8 cellular contexts compared by ENCODE assay signal in the genomic region with DNA sequence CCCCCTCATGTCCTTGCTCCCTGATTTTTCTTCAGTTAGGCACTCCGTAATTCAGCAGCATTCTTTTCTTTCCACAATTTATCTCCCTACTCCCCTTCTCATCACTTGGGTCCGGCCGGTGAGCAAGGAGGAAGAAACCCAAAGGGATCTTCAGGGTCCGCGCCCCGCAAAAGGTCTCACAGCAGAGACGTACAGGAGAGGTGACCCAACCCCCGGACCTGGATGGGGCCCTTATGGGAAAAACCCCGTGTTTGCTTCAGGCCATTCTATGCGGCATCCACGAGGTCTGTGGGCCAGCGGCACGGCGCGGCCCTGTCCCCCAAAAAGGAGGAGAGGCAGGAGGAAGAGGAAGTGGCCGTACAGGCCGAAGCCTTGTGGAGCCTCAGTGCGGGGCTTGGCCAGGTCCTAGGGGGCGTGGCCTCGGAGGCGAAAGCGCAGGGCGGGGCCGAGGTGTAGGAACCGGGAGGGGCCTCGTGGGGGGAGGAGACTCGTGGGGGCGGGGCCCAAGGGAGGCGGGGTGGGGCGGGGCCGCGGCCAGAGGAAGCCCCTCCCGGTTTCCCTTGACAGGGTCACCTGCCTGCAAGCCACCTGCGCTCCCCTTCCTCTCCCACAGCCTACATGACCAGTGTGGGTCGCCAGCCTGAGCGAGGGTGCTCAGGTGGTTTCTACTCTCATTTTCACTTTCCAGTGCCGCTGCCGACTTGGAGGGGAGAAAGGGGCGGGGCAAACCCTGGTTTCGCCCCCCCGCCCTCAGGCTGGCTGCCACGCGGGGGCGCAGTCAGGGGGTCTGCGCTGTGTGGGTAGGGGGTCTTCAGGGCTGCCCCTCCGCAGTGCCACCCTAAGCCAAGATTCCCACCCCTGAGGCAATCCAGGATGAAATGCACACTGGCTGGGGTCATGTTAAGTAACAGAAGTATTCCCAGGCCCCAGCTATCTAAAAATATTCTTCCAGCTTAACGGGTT.
DNase-seq lines count a peak whose midpoint lies in the region; ATAC-seq, FAIRE-seq and TF ChIP-seq lines count a peak whose summit lies in the region.

No MANE protein-coding gene starts in this region.

- no peak for TF ChIP-seq RAD21 in neural cell (conservative IDR thresholded peaks at IDR 0.05)

- no peaks in the 10 kb centered on the region for H3K9me3 ChIP-seq in neural cell (ENCODE audit: low read length)

- no peaks in the 10 kb centered on the region for H3K9me3 Mint-ChIP-seq in Calu3 (ENCODE audit: low read depth, unreplicated experiment)
- H3K9me3 Mint-ChIP-seq in stimulated activated naive CD8-positive, alpha-beta T cell treated with anti-CD3 and anti-CD28 coated beads, Interleukin-15, amount 100 ng/mL, for 72 hours: no peaks in the 10 kb centered on the region

- peaks cover 7% of the 10 kb centered on the region for H3K4me1 Mint-ChIP-seq in Calu3 (ENCODE audit: low read depth, unreplicated experiment)
- H3K4me1 Mint-ChIP-seq in stimulated activated naive CD8-positive, alpha-beta T cell treated with anti-CD3 and anti-CD28 coated beads, Interleukin-15, amount 100 ng/mL, for 72 hours: peaks cover 23% of the 10 kb centered on the region

- peak overlapping the region; percentile 50 for H3K27ac Mint-ChIP-seq in Calu3 (ENCODE audit: unreplicated experiment)
- H3K27ac Mint-ChIP-seq in stimulated activated naive CD8-positive, alpha-beta T cell treated with anti-CD3 and anti-CD28 coated beads, Interleukin-15, amount 100 ng/mL, for 72 hours: peak overlapping the region; percentile 60 to 94

- no peak overlapping the region for H3K27ac ChIP-seq in neural cell (ENCODE audit: low read length)

- intact Hi-C loops in Calu3 (cut with micrococcal nuclease; ENCODE audit: unreplicated experiment): no loop called here

- peak; percentile 97 for DNase-seq in Calu3
- peak; percentile 91 for DNase-seq in GM20000 (ENCODE audit: low spot score)
- peak; percentile 91 for DNase-seq in HT-29 (ENCODE audit: low spot score)
- DNase-seq in RCC 7860 (ENCODE audit: low spot score): peak; percentile 43
- peak; percentile 72 for DNase-seq in activated effector memory CD4-positive, alpha-beta T cell treated with Interleukin-2 at 50 U/mL for 16 hours
- peak; percentile 80 for DNase-seq in fibroblast of the conjunctiva (ENCODE audit: low read depth)
- DNase-seq in stimulated activated naive CD8-positive, alpha-beta T cell treated with anti-CD3 and anti-CD28 coated beads, Interleukin-15, amount 100 ng/mL, for 72 hours: peak; percentile 83 to 86

- H3K4me2 ChIP-seq in neural cell (ENCODE audit: low read length): no peak overlapping the region

- no peaks in the 10 kb centered on the region for H3K36me3 ChIP-seq in neural cell (ENCODE audit: insufficient read depth, low read length)

- CTCF ChIA-PET in Calu3 (lab: Charles Lee): interaction anchor here (0.6 kb wide), 1 partner anchor 10 kb away, joined by 4 read pairs; no protein-coding TSS in a partner anchor

- H3K27me3 Mint-ChIP-seq in Calu3 (ENCODE audit: unreplicated experiment): no peaks in the 10 kb centered on the region
- H3K27me3 Mint-ChIP-seq in stimulated activated naive CD8-positive, alpha-beta T cell treated with anti-CD3 and anti-CD28 coated beads, Interleukin-15, amount 100 ng/mL, for 72 hours: no peaks in the 10 kb centered on the region

- BruUV-seq in Calu3 (replicated peaks; lab: Mats Ljungman, UMichigan): TSS peak; percentile 98

- FAIRE-seq in RCC 7860 (lab: Jason Lieb, UNC): no peak

- H4K20me1 ChIP-seq in neural cell (ENCODE audit: insufficient read depth): no peaks in the 10 kb centered on the region

- H3F3A ChIP-seq in neural cell (ENCODE audit: insufficient read depth, low read length, poor library complexity, severe bottlenecking): no peaks in the 10 kb centered on the region

- H3K36me3 Mint-ChIP-seq in Calu3 (ENCODE audit: insufficient read depth, unreplicated experiment): peaks cover 11% of the 10 kb centered on the region

- H3K27me3 ChIP-seq in neural cell (ENCODE audit: insufficient read depth, low read depth, low read length): no peaks in the 10 kb centered on the region

- H3K9me2 ChIP-seq in neural cell (ENCODE audit: insufficient read depth, low read length): no peaks in the 10 kb centered on the region

- peak; percentile 93 for ATAC-seq in stimulated activated naive CD8-positive, alpha-beta T cell treated with anti-CD3 and anti-CD28 coated beads, Interleukin-15, amount 100 ng/mL, for 72 hours

- H2AFZ ChIP-seq in neural cell (ENCODE audit: low read depth, low read length): no peak overlapping the region

- TF ChIP-seq EP300 in neural cell (conservative IDR thresholded peaks at IDR 0.05; ENCODE audit: poor library complexity, severe bottlenecking): no peak

- no peak overlapping the region for H3K9ac ChIP-seq in neural cell (ENCODE audit: low read length)

- peak; percentile 60 for TF ChIP-seq CTCF in Calu3 (IDR thresholded peaks at IDR 0.05; ENCODE audit: unreplicated experiment)
- TF ChIP-seq CTCF in GM20000 (IDR thresholded peaks at IDR 0.05; ENCODE audit: extremely low read depth, missing control alignments): peak; percentile 71
- TF ChIP-seq CTCF in neural cell (IDR thresholded peaks at IDR 0.05; ENCODE audit: poor library complexity, severe bottlenecking): no peak

- no peaks in the 10 kb centered on the region for H3K79me2 ChIP-seq in neural cell (replicated peaks; ENCODE audit: insufficient read depth, low read length)

- H3K4me3 ChIP-seq in neural cell (ENCODE audit: low read length): peak overlapping the region; percentile 52

- H3K4me3 Mint-ChIP-seq in Calu3 (ENCODE audit: low read depth, unreplicated experiment): peak overlapping the region; percentile 70
- H3K4me3 Mint-ChIP-seq in stimulated activated naive CD8-positive, alpha-beta T cell treated with anti-CD3 and anti-CD28 coated beads, Interleukin-15, amount 100 ng/mL, for 72 hours: peak overlapping the region; percentile 85 to 88

TF ChIP-seq in neural cell, 6 proteins besides CTCF, POLR2A, EP300 and RAD21:
- TF ChIP-seq, protein P1, sequence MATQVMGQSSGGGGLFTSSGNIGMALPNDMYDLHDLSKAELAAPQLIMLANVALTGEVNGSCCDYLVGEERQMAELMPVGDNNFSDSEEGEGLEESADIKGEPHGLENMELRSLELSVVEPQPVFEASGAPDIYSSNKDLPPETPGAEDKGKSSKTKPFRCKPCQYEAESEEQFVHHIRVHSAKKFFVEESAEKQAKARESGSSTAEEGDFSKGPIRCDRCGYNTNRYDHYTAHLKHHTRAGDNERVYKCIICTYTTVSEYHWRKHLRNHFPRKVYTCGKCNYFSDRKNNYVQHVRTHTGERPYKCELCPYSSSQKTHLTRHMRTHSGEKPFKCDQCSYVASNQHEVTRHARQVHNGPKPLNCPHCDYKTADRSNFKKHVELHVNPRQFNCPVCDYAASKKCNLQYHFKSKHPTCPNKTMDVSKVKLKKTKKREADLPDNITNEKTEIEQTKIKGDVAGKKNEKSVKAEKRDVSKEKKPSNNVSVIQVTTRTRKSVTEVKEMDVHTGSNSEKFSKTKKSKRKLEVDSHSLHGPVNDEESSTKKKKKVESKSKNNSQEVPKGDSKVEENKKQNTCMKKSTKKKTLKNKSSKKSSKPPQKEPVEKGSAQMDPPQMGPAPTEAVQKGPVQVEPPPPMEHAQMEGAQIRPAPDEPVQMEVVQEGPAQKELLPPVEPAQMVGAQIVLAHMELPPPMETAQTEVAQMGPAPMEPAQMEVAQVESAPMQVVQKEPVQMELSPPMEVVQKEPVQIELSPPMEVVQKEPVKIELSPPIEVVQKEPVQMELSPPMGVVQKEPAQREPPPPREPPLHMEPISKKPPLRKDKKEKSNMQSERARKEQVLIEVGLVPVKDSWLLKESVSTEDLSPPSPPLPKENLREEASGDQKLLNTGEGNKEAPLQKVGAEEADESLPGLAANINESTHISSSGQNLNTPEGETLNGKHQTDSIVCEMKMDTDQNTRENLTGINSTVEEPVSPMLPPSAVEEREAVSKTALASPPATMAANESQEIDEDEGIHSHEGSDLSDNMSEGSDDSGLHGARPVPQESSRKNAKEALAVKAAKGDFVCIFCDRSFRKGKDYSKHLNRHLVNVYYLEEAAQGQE (IDR thresholded peaks at IDR 0.05; ENCODE audit: borderline replicate concordance): no peak
- no peak for TF ChIP-seq MXI1 (conservative IDR thresholded peaks at IDR 0.05; ENCODE audit: poor library complexity, severe bottlenecking)
TF ChIP-seq in neural cell: peak in this region for 0.

Comparison
In these comparisons a context has a peak if more than half of its experiments do, and no peak if none do; other contexts are left out.
1. DNase-seq: peak in every context shown above with its lines; median percentile 97 in Calu3; 91 in GM20000; 91 in HT-29; 84 in stimulated activated naive CD8-positive, alpha-beta T cell treated with anti-CD3 and anti-CD28 coated beads, Interleukin-15, amount 100 ng/mL, for 72 hours; 80 in fibroblast of the conjunctiva; 72 in activated effector memory CD4-positive, alpha-beta T cell treated with Interleukin-2 at 50 U/mL for 16 hours; 43 in RCC 7860.